Comparison of ENCODE assay signal across 8 cellular contexts in genomic region chr4:46270986-46271596, GRCh38.
DNase-seq lines count a peak whose midpoint lies in the region; ATAC-seq and TF ChIP-seq lines count a peak whose summit lies in the region.

No MANE protein-coding gene starts in this region.

- no peaks in the 10 kb centered on the region for H3K36me3 ChIP-seq in SU-DHL-6 (ENCODE audit: low read length)

- H3K4me2 ChIP-seq in SU-DHL-6 (ENCODE audit: low read depth, low read length, poor library complexity, severe bottlenecking) = no peak overlapping the region

- in situ Hi-C loops in G401 (cut with HindIII; ENCODE audit: low sequenced_read_pairs) = no loop called here

- H4K20me1 ChIP-seq in SU-DHL-6 (ENCODE audit: low read depth, low read length) = no peaks in the 10 kb centered on the region

- ATAC-seq in GM21360 (IDR thresholded peaks at IDR 0.05; ENCODE audit: unreplicated experiment) (peak; percentile 93), esophagus mucosa (no peak)

- H3F3A ChIP-seq in SU-DHL-6 (ENCODE audit: insufficient read depth) = no peaks in the 10 kb centered on the region

- H3K9me3 ChIP-seq in SU-DHL-6 (ENCODE audit: insufficient read depth, low read length) = no peaks in the 10 kb centered on the region

- TF ChIP-seq CTCF in SU-DHL-6 (IDR thresholded peaks at IDR 0.05; ENCODE audit: insufficient read depth, low read length, poor library complexity, severe bottlenecking) = peak; percentile 15

- no peak overlapping the region for H3K4me3 ChIP-seq in SU-DHL-6 (ENCODE audit: insufficient read depth, low read length, poor library complexity, severe bottlenecking)

- H3K9ac ChIP-seq in SU-DHL-6 (ENCODE audit: low read length) = no peak overlapping the region

- H3K79me2 ChIP-seq in SU-DHL-6 (ENCODE audit: insufficient read depth, low read length) = no peaks in the 10 kb centered on the region

- no peaks in the 10 kb centered on the region for H3K27me3 ChIP-seq in SU-DHL-6 (ENCODE audit: low read length)

- no peak overlapping the region for H3K27ac ChIP-seq in SU-DHL-6 (ENCODE audit: low read depth, low read length)

- DNase-seq in G401 (ENCODE audit: low spot score) = peak; percentile 6
- DNase-seq in HT1080 (ENCODE audit: low read depth) = peak; percentile 36
- peak; percentile 37 for DNase-seq in kidney glomerular epithelial cell (lab: John Stamatoyannopoulos, UW)
- DNase-seq in CD1c-positive myeloid dendritic cell (ENCODE audit: extremely low spot score) = no peak
- no peak for DNase-seq in activated CD8-positive, alpha-beta memory T cell treated with anti-CD3 and anti-CD28 coated beads for 24 hours

- H3K9me2 ChIP-seq in SU-DHL-6 (replicated peaks; ENCODE audit: insufficient read depth, low read length) = no peaks in the 10 kb centered on the region

- no peak overlapping the region for H2AFZ ChIP-seq in SU-DHL-6 (ENCODE audit: low read depth, low read length, severe bottlenecking)

Comparison
In these comparisons a context has a peak if more than half of its experiments do, and no peak if none do; other contexts are left out.
1. DNase-seq: peak in G401 (single experiment), HT1080 (single experiment) and kidney glomerular epithelial cell (single experiment); none in CD1c-positive myeloid dendritic cell (single experiment) and activated CD8-positive, alpha-beta memory T cell treated with anti-CD3 and anti-CD28 coated beads for 24 hours (single experiment).